8 cellular contexts compared by ENCODE assay signal in the genomic region with DNA sequence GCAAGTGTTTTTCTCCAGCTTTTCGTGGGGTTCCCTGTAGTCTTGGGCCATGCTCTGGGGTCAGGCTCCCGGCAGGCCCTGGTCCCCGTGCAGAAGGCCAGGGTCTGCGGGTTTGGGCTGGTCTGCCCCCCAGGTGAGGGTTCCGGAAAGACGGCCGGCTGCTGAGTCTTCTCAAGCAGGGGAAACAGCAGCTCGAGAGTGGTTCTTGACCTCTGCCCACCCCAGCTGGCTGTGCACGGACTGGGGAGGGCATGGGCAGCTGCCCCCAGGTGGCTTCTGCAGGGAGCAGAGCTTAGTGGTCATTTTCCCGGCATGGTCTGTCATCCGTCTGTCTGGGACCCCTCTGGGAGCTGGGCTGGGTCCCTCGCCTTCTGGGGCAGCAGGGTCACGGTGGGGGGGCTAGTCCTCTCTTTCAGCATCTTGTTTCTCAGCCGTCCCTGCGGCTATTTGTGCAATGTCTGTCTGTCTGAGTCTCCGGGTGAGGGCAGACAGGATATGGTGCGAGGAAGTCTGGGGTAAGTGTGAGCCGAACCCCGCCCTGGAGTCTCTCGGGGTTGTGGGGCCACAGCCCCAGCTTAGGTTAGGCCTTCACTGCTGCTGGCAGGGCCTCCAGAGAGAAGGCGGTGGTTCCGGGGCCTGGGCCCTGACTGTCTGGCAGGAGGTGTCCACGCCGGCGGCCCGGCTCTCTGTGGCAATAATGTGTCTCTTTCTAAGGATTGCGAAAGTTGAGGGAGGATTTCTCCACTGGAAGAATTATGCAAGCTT. TPM values are rescaled to one million over a fixed set of nuclear protein-coding genes. Genes with fewer than 3 reads are reported as not detected.
A peak's percentile ranks its signal among the peaks of the same experiment; 100 is the strongest.
DNase-seq lines count a peak whose midpoint lies in the region; ATAC-seq and TF ChIP-seq lines count a peak whose summit lies in the region.

No MANE protein-coding gene starts in this region.

- no peak overlapping the region for H2AFZ ChIP-seq in osteoblast (ENCODE audit: low read length)

- H3K36me3 ChIP-seq in GM06990 (ENCODE audit: control insufficient read depth, insufficient read depth, low read length) (no peaks in the 10 kb centered on the region; the same call in 1 of the 2 replicates), osteoblast (ENCODE audit: insufficient read depth, low read length) (peaks cover 4% of the 10 kb centered on the region), urinary bladder (ENCODE audit: insufficient read depth) (no peaks in the 10 kb centered on the region)

- WGBS in urinary bladder, result 11% methylated on average over 27 of the region's 27 CpGs

- H3K4me1 ChIP-seq in osteoblast (ENCODE audit: insufficient read depth, low read length) (peaks cover 69% of the 10 kb centered on the region), urinary bladder (ENCODE audit: insufficient read depth) (peaks cover 10% of the 10 kb centered on the region)

- H3K27ac ChIP-seq in osteoblast (ENCODE audit: low read depth, low read length) (peak overlapping the region; percentile 69), urinary bladder (ENCODE audit: low read depth) (peak overlapping the region; percentile 69)

- H4K20me1 ChIP-seq in osteoblast (ENCODE audit: insufficient read depth, low read length), result peaks cover 96% of the 10 kb centered on the region

- no peak for DNase-seq in GM06990 (ENCODE audit: extremely low read depth, insufficient read length)
- peak; percentile 96 for DNase-seq in NOMO-1 treated with dmso at 0.1 percent for 144 hours (lab: John Stamatoyannopoulos, UW; ENCODE audit: unreplicated experiment)
- DNase-seq in activated gamma-delta T cell treated with Interleukin-2 at 50 U/mL for 16 hours, result peak; percentile 85
- peak; percentile 99 for DNase-seq in fibroblast of villous mesenchyme (ENCODE audit: low read depth)
- DNase-seq in osteoblast (ENCODE audit: insufficient read length, low spot score, missing footprints), result peak; percentile 99

- peaks cover 99% of the 10 kb centered on the region for H3K79me2 ChIP-seq in osteoblast (ENCODE audit: insufficient read depth, low read length)

- H3K4me3 ChIP-seq in GM06990 (replicated peaks; ENCODE audit: low read depth, low read length) (peak overlapping the region; percentile 43), fibroblast of villous mesenchyme (ENCODE audit: low read depth, low read length) (peak overlapping the region; percentile 86), osteoblast (ENCODE audit: insufficient read depth, low read length) (peak overlapping the region; percentile 88), urinary bladder (ENCODE audit: low read depth, low read length) (peak overlapping the region; percentile 1)

- H3K27me3 ChIP-seq in GM06990 (replicated peaks; ENCODE audit: control insufficient read depth, insufficient read depth, low read length), result no peaks in the 10 kb centered on the region
- H3K27me3 ChIP-seq in osteoblast (ENCODE audit: insufficient read depth, low read length), result no peaks in the 10 kb centered on the region

- H3K9me3 ChIP-seq in osteoblast (ENCODE audit: low read depth, low read length), result no peaks in the 10 kb centered on the region

- TF ChIP-seq CTCF in GM06990 (IDR thresholded peaks at IDR 0.05; ENCODE audit: insufficient read depth, low read length, poor library complexity, severe bottlenecking) (peak; percentile 5), fibroblast of villous mesenchyme (IDR thresholded peaks at IDR 0.05; ENCODE audit: insufficient read depth, low read depth, low read length) (no peak), osteoblast (IDR thresholded peaks at IDR 0.05; ENCODE audit: extremely low read depth, low read depth, low read length) (no peak)

- H3K4me2 ChIP-seq in osteoblast (ENCODE audit: insufficient read depth, low read length), result peak overlapping the region; percentile 85

- ATAC-seq in HG02571 (IDR thresholded peaks at IDR 0.05; ENCODE audit: unreplicated experiment) (no peak), HG02610 (IDR thresholded peaks at IDR 0.05; ENCODE audit: unreplicated experiment) (no peak)

RNA-seq across cellular contexts. Expression of gene SKI, which starts 6.1 kb away (rescaled TPM):
- total RNA-seq in fibroblast of villous mesenchyme (26.8 and 32.9 TPM in 2 replicates), osteoblast (48.9 TPM in 2 replicates), urinary bladder (27.8 TPM)
- polyA plus RNA-seq in urinary bladder, result 60.5 TPM

RNA-seq across cellular contexts. Expression of gene FAAP20, which starts 39.6 kb away (rescaled TPM):
- total RNA-seq in fibroblast of villous mesenchyme, result 20.7 and 30.3 TPM in 2 replicates
- total RNA-seq in osteoblast, result 18.6 and 25.3 TPM in 2 replicates
- total RNA-seq in urinary bladder, result 14.6 TPM
- 96.4 TPM for polyA plus RNA-seq in urinary bladder

Comparison
In these comparisons a context has a peak if more than half of its experiments do, and no peak if none do; other contexts are left out.
1. H3K4me3 ChIP-seq: peak in every context shown above with its lines; median percentile 88 in osteoblast; 86 in fibroblast of villous mesenchyme; 43 in GM06990; 1 in urinary bladder.